ENCODE assay signal across 11 cellular contexts in genomic region chr6:43699564-43700186, GRCh38. TPM values are rescaled to one million over a fixed set of nuclear protein-coding genes. Genes with fewer than 3 reads are reported as not detected.
A peak's percentile ranks its signal among the peaks of the same experiment; 100 is the strongest.
DNase-seq lines count a peak whose midpoint lies in the region; ATAC-seq, FAIRE-seq and TF ChIP-seq lines count a peak whose summit lies in the region.
"Had no signal": no experiment of that assay in that cellular context is flagged by ENCODE, and none has a peak within 500 bp of the region (broad histone marks: within the 10 kb centered on the region; RNA-seq: fewer than 3 reads in every experiment).

No MANE protein-coding gene starts in this region.

- ATAC-seq in HG03108 (IDR thresholded peaks at IDR 0.05; ENCODE audit: unreplicated experiment) (no peak), HG02840 (IDR thresholded peaks at IDR 0.05; ENCODE audit: low FRiP score, unreplicated experiment) (no peak)
- ATAC-seq: GM12878 had no signal

- no peaks in the 10 kb centered on the region for H3K9me3 ChIP-seq in hepatocyte (ENCODE audit: low read depth)
- no peaks in the 10 kb centered on the region for H3K9me3 ChIP-seq in small intestine (ENCODE audit: control insufficient read depth, low read depth)

- no peaks in the 10 kb centered on the region for H3K79me2 ChIP-seq in hepatocyte

- WGBS in hepatocyte (ENCODE audit: low lambda C conversion rate, missing lambda C conversion rate), result 22% methylated on average over 7 of the region's 7 CpGs
- 9 to 34% (median 21%) methylated on average over 7 of the region's 7 CpGs for WGBS in small intestine, 3 donors

- H3K27ac ChIP-seq in hepatocyte (peak overlapping the region; percentile 93), small intestine (ENCODE audit: low read depth in 1 of 2, low read length in 1 of 2) (peak overlapping the region; percentile 55 to 93)

- H4K20me1 ChIP-seq in hepatocyte (ENCODE audit: insufficient read depth, poor library complexity, severe bottlenecking), result no peaks in the 10 kb centered on the region

- H3K9me2 ChIP-seq in hepatocyte (replicated peaks; ENCODE audit: insufficient read depth), result no peaks in the 10 kb centered on the region

- H2AFZ ChIP-seq in hepatocyte, result no peak overlapping the region

- H3K4me2 ChIP-seq in hepatocyte, result peak overlapping the region; percentile 59

- H3K4me3 ChIP-seq in hepatocyte, result no peak overlapping the region
- H3K4me3 ChIP-seq in small intestine (ENCODE audit: low read depth in 1 of 2, low read length in 2 of 2), result no peak overlapping the region
- H3K4me3 ChIP-seq: GM12878 had no signal

- FAIRE-seq in small intestine (lab: Jason Lieb, UNC), result no peak
- FAIRE-seq: A204.1, GM12878 had no signal

- H3K27me3 ChIP-seq in hepatocyte, result no peaks in the 10 kb centered on the region
- no peaks in the 10 kb centered on the region for H3K27me3 ChIP-seq in small intestine (ENCODE audit: control insufficient read depth in 2 of 2, insufficient read depth in 2 of 2, low read length in 2 of 2)

- peak; percentile 1 for DNase-seq in NCI-H1694 (lab: John Stamatoyannopoulos, UW)
- no peak for DNase-seq in NCI-H1694 treated with DMSO at 0.1 percent for 48 hours (lab: John Stamatoyannopoulos, UW)
- peak; percentile 36 for DNase-seq in RPMI7951 (ENCODE audit: low read depth)
- peak; percentile 80 for DNase-seq in hepatocyte (ENCODE audit: low spot score)
- peak; percentile 81 for DNase-seq in small intestine
- no peak for DNase-seq in globus pallidus (ENCODE audit: low spot score)
- DNase-seq: activated CD4-positive, alpha-beta T cell treated with anti-CD3 and anti-CD28 coated beads, Interleukin-2, amount 50 U/mL, for 1 hour had no signal

- H3K4me1 ChIP-seq in hepatocyte (ENCODE audit: insufficient read depth) (peaks cover 48% of the 10 kb centered on the region), small intestine (ENCODE audit: control insufficient read depth in 2 of 2, insufficient read depth in 1 of 2, low read depth in 1 of 2, low read length in 1 of 2) (peaks cover 0 to 14% of the 10 kb centered on the region in 2 donors)

- TF ChIP-seq CTCF in hepatocyte (IDR thresholded peaks at IDR 0.05; ENCODE audit: poor library complexity), result no peak

- H3K36me3 ChIP-seq in hepatocyte (replicated peaks; ENCODE audit: insufficient read depth, low read depth), result no peaks in the 10 kb centered on the region
- no peaks in the 10 kb centered on the region for H3K36me3 ChIP-seq in small intestine (ENCODE audit: control insufficient read depth in 2 of 2, insufficient read depth in 2 of 2, low read length in 2 of 2)

RNA-seq across cellular contexts. Expression of gene MRPS18A, which starts 12.1 kb away (rescaled TPM):
- total RNA-seq in RPMI7951 (2014; rRNA removed; shearing (Covaris generic)), result 68.5 and 68.7 TPM in 2 replicates
- 46.1 and 53.1 TPM in 2 replicates for total RNA-seq in hepatocyte
- 68.8 and 71.1 TPM in 2 replicates for polyA plus RNA-seq in hepatocyte
- 100 to 1,000 TPM in 1 of 3 donors, 10 to 100 TPM in 2; 63.7 to 107 (median 66.5) TPM for polyA plus RNA-seq in small intestine

RNA-seq across cellular contexts. Expression of gene RSPH9, which starts 54.8 kb away (rescaled TPM):
- 1.1 and 1.3 TPM in 2 replicates for total RNA-seq in RPMI7951 (2014; rRNA removed; shearing (Covaris generic))
- total RNA-seq in hepatocyte, result 0.08 and 0.73 TPM in 2 replicates
- polyA plus RNA-seq in hepatocyte (1.8 and 2.8 TPM in 2 replicates), small intestine (1 to 10 TPM in 1 of 3 donors, under 1 TPM in 2; 0.42 to 1.1 (median 0.81) TPM)
- total RNA-seq: GM12878 had no signal

Comparison
In these comparisons a context has a peak if more than half of its experiments do, and no peak if none do; other contexts are left out.
1. DNase-seq: peak in NCI-H1694 (single experiment), RPMI7951 (single experiment), hepatocyte (single experiment) and small intestine (single experiment); none in NCI-H1694 treated with DMSO at 0.1 percent for 48 hours (single experiment) and globus pallidus (single experiment).